In the genomic region with DNA sequence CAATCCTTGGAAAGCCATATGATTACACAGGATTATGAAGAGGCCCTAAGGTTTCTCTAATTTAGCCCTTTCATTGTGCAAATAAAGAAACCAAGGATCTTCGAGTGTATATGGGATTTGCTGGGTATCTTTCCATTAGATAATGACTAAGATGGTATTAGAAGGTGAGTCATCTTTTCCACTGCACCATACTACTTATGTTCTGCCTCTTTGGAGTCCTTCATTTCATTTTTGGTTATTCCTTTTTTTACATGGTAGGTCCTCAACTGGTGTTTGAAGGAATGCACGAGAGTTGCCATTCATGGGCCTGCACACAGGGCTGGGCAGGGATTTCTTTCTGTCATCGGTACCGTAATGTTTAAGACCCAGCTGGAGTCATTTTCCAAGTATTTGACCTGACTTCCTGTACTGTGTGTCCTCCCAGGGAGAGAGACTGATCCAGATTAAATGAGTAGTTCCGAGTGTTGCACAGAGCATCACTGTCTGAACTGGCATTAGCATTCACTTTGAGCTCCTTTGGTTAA, we compare ENCODE assay signal across 9 cellular contexts.
A peak's percentile ranks its signal among the peaks of the same experiment; 100 is the strongest.
DNase-seq lines count a peak whose midpoint lies in the region; ATAC-seq and TF ChIP-seq lines count a peak whose summit lies in the region.
"Had no signal": no experiment of that assay in that cellular context is flagged by ENCODE, and none has a peak within 500 bp of the region (broad histone marks: within the 10 kb centered on the region; RNA-seq: fewer than 3 reads in every experiment).

No MANE protein-coding gene starts in this region.

- H3K27me3 ChIP-seq in GM23248 (replicated peaks; ENCODE audit: insufficient read depth) (no peaks in the 10 kb centered on the region), sigmoid colon (no peaks in the 10 kb centered on the region)

- H2AFZ ChIP-seq in GM23248, result no peak overlapping the region

- TF ChIP-seq CTCF in sigmoid colon (IDR thresholded peaks at IDR 0.05), result no peak

- intact Hi-C loops in sigmoid colon (cut with DNase I), result no loop called here

- H3K36me3 ChIP-seq in GM23248 (ENCODE audit: low read depth) (no peaks in the 10 kb centered on the region), sigmoid colon (no peaks in the 10 kb centered on the region)

- H3F3A ChIP-seq in GM23248 (ENCODE audit: insufficient read depth), result peaks cover 18% of the 10 kb centered on the region; the same call in 1 of the 2 replicates

- in situ Hi-C loops in GM23248 (cut with MboI), result no loop called here

- H4K20me1 ChIP-seq in GM23248 (ENCODE audit: insufficient read depth), result no peaks in the 10 kb centered on the region

- no peaks in the 10 kb centered on the region for H3K79me2 ChIP-seq in GM23248 (ENCODE audit: insufficient read depth)

- no peak for TF ChIP-seq EP300 in sigmoid colon (IDR thresholded peaks at IDR 0.05)

- H3K27ac ChIP-seq in GM23248, result no peak overlapping the region
- peak overlapping the region; percentile 70 to 77 (median 73) for H3K27ac ChIP-seq in sigmoid colon

- DNase-seq in GM23248, result peak; percentile 74
- DNase-seq in SW480 (ENCODE audit: low spot score), result peak; percentile 24
- DNase-seq in erythroblast (lab: John Stamatoyannopoulos, UW), result peak; percentile 68 to 75
- no peak for DNase-seq in sigmoid colon
- DNase-seq in DMS153 treated with DMSO at 0.1 percent for 48 hours (lab: John Stamatoyannopoulos, UW; ENCODE audit: unreplicated experiment), result no peak
- no peak for DNase-seq in GM19238 (ENCODE audit: insufficient read length, low spot score)
- no peak for DNase-seq in NCI-H2107 (lab: John Stamatoyannopoulos, UW)
- DNase-seq: NCI-H1048 had no signal

- 83 to 86% methylated on average over 5 of the region's 5 CpGs for WGBS in GM23248 (ENCODE audit: low coverage in 1 of 2, low lambda C conversion rate in 2 of 2, missing lambda C conversion rate in 2 of 2), 2 experiments
- 83 to 86% methylated on average over 5 of the region's 5 CpGs for WGBS in sigmoid colon, 2 donors

- H3K9ac ChIP-seq in GM23248, result no peak overlapping the region

- TF ChIP-seq POLR2A in erythroblast (IDR thresholded peaks at IDR 0.05; ENCODE audit: low read length) (peak; percentile 31), sigmoid colon (IDR thresholded peaks at IDR 0.05) (no peak)

- ATAC-seq in HG03342 (IDR thresholded peaks at IDR 0.05; ENCODE audit: unreplicated experiment), result no peak

- H3K4me3 ChIP-seq in GM23248 (no peak overlapping the region), sigmoid colon (no peak overlapping the region)

- H3K9me3 ChIP-seq in GM23248 (ENCODE audit: low read depth) (no peaks in the 10 kb centered on the region), sigmoid colon (no peaks in the 10 kb centered on the region)

- peaks cover 13% of the 10 kb centered on the region for H3K4me1 ChIP-seq in GM23248 (ENCODE audit: insufficient read depth)
- H3K4me1 ChIP-seq in sigmoid colon, result peaks cover 0 to 27% (median 17%) of the 10 kb centered on the region in 4 donors

- no peak overlapping the region for H3K4me2 ChIP-seq in GM23248 (ENCODE audit: unreplicated experiment)

- H3K9me2 ChIP-seq in GM23248 (ENCODE audit: insufficient read depth), result no peaks in the 10 kb centered on the region

Comparison
In these comparisons a context has a peak if more than half of its experiments do, and no peak if none do; other contexts are left out.
1. DNase-seq: peak in GM23248 (single experiment), SW480 (single experiment) and erythroblast (2 of 2); none in sigmoid colon (single experiment), DMS153 treated with DMSO at 0.1 percent for 48 hours (single experiment), GM19238 (single experiment) and NCI-H2107 (single experiment).